In genomic region chr14:37172024-37172869, GRCh38 we compare ENCODE assay signal across 8 cellular contexts. TPM values are rescaled to one million over a fixed set of nuclear protein-coding genes. Genes with fewer than 3 reads are reported as not detected.
A peak's percentile ranks its signal among the peaks of the same experiment; 100 is the strongest.
DNase-seq lines count a peak whose midpoint lies in the region; ATAC-seq and TF ChIP-seq lines count a peak whose summit lies in the region.

Gene SLC25A21 (minus strand): TSS chr14:37172606.

- H3K4me3 Mint-ChIP-seq in CD14-positive monocyte = peak within 1 kb of the TSS; percentile 31 to 85

- DNase-seq in CD14-positive monocyte (ENCODE audit: low spot score) (no peak), LHCN-M2 (ENCODE audit: low read depth) (peak; percentile 84), SK-N-MC (ENCODE audit: low read depth, low spot score) (no peak), mesenchymal stem cell (peak; percentile 87), thyroid gland (peak; percentile 81 to 84)

- H3K9me3 ChIP-seq in SK-N-MC (ENCODE audit: low read depth, low read length) (no peaks in the 10 kb centered on the region), esophagus (ENCODE audit: control insufficient read depth in 2 of 2, insufficient read depth in 1 of 2, low read depth in 1 of 2, low read length in 1 of 2) (peaks cover 0 to 2% of the 10 kb centered on the region in 2 donors), mesenchymal stem cell (ENCODE audit: control insufficient read depth, low read length) (no peaks in the 10 kb centered on the region), thyroid gland (no peaks in the 10 kb centered on the region)

- peak within 1 kb of the TSS in 1 of 7 donors; percentile 32 for H3K27ac Mint-ChIP-seq in CD14-positive monocyte

- peak in 1 of 2 donors; percentile 65 for TF ChIP-seq POLR2A in thyroid gland (IDR thresholded peaks at IDR 0.05)

- H3K4me1 ChIP-seq in esophagus (ENCODE audit: control insufficient read depth in 2 of 2, insufficient read depth in 2 of 2, low read length in 1 of 2) = peaks cover 0 to 6% of the 10 kb centered on the region in 2 donors
- no peaks in the 10 kb centered on the region for H3K4me1 ChIP-seq in mesenchymal stem cell (ENCODE audit: control insufficient read depth, insufficient read depth, low read depth, low read length)
- H3K4me1 ChIP-seq in thyroid gland = peaks cover 0 to 8% of the 10 kb centered on the region in 2 donors

- H4K8ac ChIP-seq in mesenchymal stem cell (ENCODE audit: low read length) = peak within 1 kb of the TSS; percentile 99

- H3K4me3 ChIP-seq in SK-N-MC (peak within 1 kb of the TSS; percentile 88), esophagus (ENCODE audit: low read depth in 1 of 2, low read length in 2 of 2) (peak within 1 kb of the TSS; percentile 76 to 83), mesenchymal stem cell (ENCODE audit: insufficient read depth in 1 of 2, low read depth in 1 of 2, low read length in 2 of 2) (peak within 1 kb of the TSS; percentile 78 to 95), thyroid gland (replicated peaks in 1 of 3) (peak within 1 kb of the TSS; percentile 48 to 87 (median 79))

- H3K36me3 ChIP-seq in SK-N-MC (ENCODE audit: insufficient read depth, low read length) (no peaks in the 10 kb centered on the region), esophagus (ENCODE audit: control insufficient read depth in 2 of 2, insufficient read depth in 2 of 2, low read length in 1 of 2) (no peaks in the 10 kb centered on the region), mesenchymal stem cell (ENCODE audit: control insufficient read depth in 1 of 2, insufficient read depth in 2 of 2, low read depth in 1 of 2, low read length in 2 of 2) (no peaks in the 10 kb centered on the region), thyroid gland (no peaks in the 10 kb centered on the region)

- H3K9me3 Mint-ChIP-seq in CD14-positive monocyte = peaks cover 0 to 8% (median 3%) of the 10 kb centered on the region in 7 donors

- H3K9ac ChIP-seq in SK-N-MC (ENCODE audit: insufficient read length) (peak within 1 kb of the TSS; percentile 89), mesenchymal stem cell (ENCODE audit: low read length) (peak within 1 kb of the TSS; percentile 90)

- peaks cover 6% of the 10 kb centered on the region for H3K4me1 Mint-ChIP-seq in CD14-positive monocyte

- ATAC-seq in GM21786 (IDR thresholded peaks at IDR 0.05; ENCODE audit: unreplicated experiment) (no peak), SK-N-SH treated with all-trans-retinoic acid at 6 μM for 48 hours (no peak)

- H3K23ac ChIP-seq in mesenchymal stem cell (ENCODE audit: low read length in 2 of 2) = peak within 1 kb of the TSS in 1 of 2 experiments; percentile 57

- peak within 1 kb of the TSS; percentile 73 for H2BK15ac ChIP-seq in mesenchymal stem cell (ENCODE audit: low read depth, poor library complexity, severe bottlenecking)

- no peaks in the 10 kb centered on the region for H3K36me3 Mint-ChIP-seq in CD14-positive monocyte

- peak within 1 kb of the TSS; percentile 86 for H3K27ac ChIP-seq in SK-N-MC
- H3K27ac ChIP-seq in esophagus (ENCODE audit: low read depth in 2 of 2, low read length in 1 of 2) = peak within 1 kb of the TSS; percentile 79 to 89
- H3K27ac ChIP-seq in mesenchymal stem cell (ENCODE audit: low read length, poor library complexity, severe bottlenecking) = peak within 1 kb of the TSS; percentile 96
- peak within 1 kb of the TSS; percentile 82 to 94 (median 93) for H3K27ac ChIP-seq in thyroid gland

- H4K91ac ChIP-seq in mesenchymal stem cell (ENCODE audit: low read length) = peak within 1 kb of the TSS; percentile 88

- no peak for TF ChIP-seq CTCF in CD14-positive monocyte (IDR thresholded peaks at IDR 0.05)
- peak in 2 of 6 experiments; percentile 12 to 13 for TF ChIP-seq CTCF in thyroid gland (IDR thresholded peaks at IDR 0.05)

- H2BK5ac ChIP-seq in mesenchymal stem cell (ENCODE audit: low read depth, low read length, poor library complexity, severe bottlenecking) = peak within 1 kb of the TSS; percentile 21

- peak within 1 kb of the TSS in 1 of 2 experiments; percentile 96 for H3K14ac ChIP-seq in mesenchymal stem cell (ENCODE audit: low read length in 2 of 2)

- H2AK5ac ChIP-seq in mesenchymal stem cell (ENCODE audit: low read length, severe bottlenecking) = no peak within 1 kb of the TSS

- H2BK12ac ChIP-seq in mesenchymal stem cell (ENCODE audit: low read length in 2 of 2) = peak within 1 kb of the TSS in 1 of 2 experiments; percentile 50

- peaks cover 3% of the 10 kb centered on the region for H3K79me1 ChIP-seq in mesenchymal stem cell (replicated peaks; ENCODE audit: low read length, poor library complexity, severe bottlenecking)

- H3K27me3 Mint-ChIP-seq in CD14-positive monocyte (ENCODE audit: low read depth in 3 of 3) = peaks cover 36 to 42% (median 37%) of the 10 kb centered on the region in 3 donors

- 3% methylated on average over 66 of the region's 66 CpGs for WGBS in esophagus, 2 donors
- under 1% methylated on average over 64 of the region's 66 CpGs for WGBS in mesenchymal stem cell
- WGBS in thyroid gland, 2 donors = 0% methylated on average over 33 to 48 of the region's 66 CpGs

- intact Hi-C loops in CD14-positive monocyte (cut with micrococcal nuclease) (no loop called here), thyroid gland (cut with DNase I) (no loop called here)

- peak within 1 kb of the TSS; percentile 88 to 98 for H3K18ac ChIP-seq in mesenchymal stem cell (ENCODE audit: low read depth in 1 of 2, low read length in 2 of 2)

- peak within 1 kb of the TSS; percentile 75 for H3K4me2 ChIP-seq in mesenchymal stem cell (ENCODE audit: low read length, poor library complexity, severe bottlenecking)

- H2BK120ac ChIP-seq in mesenchymal stem cell (ENCODE audit: low read depth, low read length) = peak within 1 kb of the TSS; percentile 29

- H2AFZ ChIP-seq in mesenchymal stem cell (ENCODE audit: low read depth, low read length) = peak within 1 kb of the TSS; percentile 59

- H3K27me3 ChIP-seq in esophagus (ENCODE audit: control insufficient read depth in 1 of 2, insufficient read depth in 2 of 2, low read length in 2 of 2) (no peaks in the 10 kb centered on the region), mesenchymal stem cell (ENCODE audit: control insufficient read depth in 1 of 2, insufficient read depth in 1 of 2, low read length in 2 of 2) (no peaks in the 10 kb centered on the region), thyroid gland (no peaks in the 10 kb centered on the region)

- peak within 1 kb of the TSS; percentile 29 to 92 for H3K4ac ChIP-seq in mesenchymal stem cell (ENCODE audit: low read depth in 1 of 2, low read length in 2 of 2)

TF ChIP-seq in SK-N-SH treated with all-trans-retinoic acid at 6 μM for 48 hours, 23 proteins besides CTCF, POLR2A, EP300 and RAD21 (continues in another document):
- TF ChIP-seq CSRNP3 (CRISPR knock-in tag; IDR thresholded peaks at IDR 0.05) = no peak
- no peak for TF ChIP-seq ZFP30 (CRISPR knock-in tag; IDR thresholded peaks at IDR 0.05)
- no peak for TF ChIP-seq ZC3H10 (CRISPR knock-in tag; IDR thresholded peaks at IDR 0.05)
- no peak for TF ChIP-seq ZFP3 (CRISPR knock-in tag; IDR thresholded peaks at IDR 0.05)
- no peak for TF ChIP-seq PATZ1 (CRISPR knock-in tag; IDR thresholded peaks at IDR 0.05; ENCODE audit: borderline replicate concordance)
- no peak for TF ChIP-seq PPARA (CRISPR knock-in tag; IDR thresholded peaks at IDR 0.05; ENCODE audit: borderline replicate concordance)
- no peak for TF ChIP-seq TCF4 (CRISPR knock-in tag; IDR thresholded peaks at IDR 0.05; ENCODE audit: borderline replicate concordance)
- no peak for TF ChIP-seq CSDC2 (CRISPR knock-in tag; IDR thresholded peaks at IDR 0.05)
- no peak for TF ChIP-seq TOX (CRISPR knock-in tag; IDR thresholded peaks at IDR 0.05; ENCODE audit: borderline replicate concordance)
- no peak for TF ChIP-seq GLIS3 (CRISPR knock-in tag; IDR thresholded peaks at IDR 0.05)
- no peak for TF ChIP-seq CREB5 (CRISPR knock-in tag; IDR thresholded peaks at IDR 0.05; ENCODE audit: low read depth)

RNA-seq across cellular contexts. Expression of gene SLC25A21, which starts in this region (rescaled TPM):
- not detected for polyA plus RNA-seq in CD14-positive monocyte
- 0.19 and 0.57 TPM in 2 replicates for total RNA-seq in LHCN-M2 (2014; rRNA removed)
- polyA plus RNA-seq in LHCN-M2 (2012) = 0.40 TPM
- polyA plus RNA-seq in esophagus = under 1 TPM; 0.53 to 0.74 TPM
- polyA plus RNA-seq in mesenchymal stem cell (2013, experiment 1 of 2) = 0.55 TPM
- polyA plus RNA-seq in mesenchymal stem cell (2013, experiment 2 of 2) = 0.63 TPM
- 1 to 10 TPM in 1 of 4 donors, under 1 TPM in 3; 0.29 to 1.4 (median 0.60) TPM for total RNA-seq in thyroid gland

Comparison
In these comparisons a context has a peak if more than half of its experiments do, and no peak if none do; other contexts are left out.
1. Peak in DNase-seq in LHCN-M2; RNA of the gene not detected or under 1 TPM.
2. DNase-seq: peak in mesenchymal stem cell (single experiment) and thyroid gland (2 of 2); none in CD14-positive monocyte (single experiment) and SK-N-MC (single experiment).
3. Peak in every context shown above with its lines, with median percentiles within 50 percentile points of each other: H3K27ac ChIP-seq and H3K4me3 ChIP-seq.